1 cellular context compared by ENCODE assay signal in genomic region chr1:228226956-228227791, GRCh38.
TF ChIP-seq lines count a peak whose summit lies in the region.

No MANE protein-coding gene starts in this region.

TF ChIP-seq in HepG2, 621 proteins besides CTCF, POLR2A, EP300 and RAD21 (continued from another document):
- TF ChIP-seq THAP8 (CRISPR knock-in tag; IDR thresholded peaks at IDR 0.05; ENCODE audit: borderline replicate concordance) (no peak), ZFX (CRISPR knock-in tag; IDR thresholded peaks at IDR 0.05; ENCODE audit: low read depth) (no peak), SOX5 (CRISPR knock-in tag; IDR thresholded peaks at IDR 0.05; ENCODE audit: borderline replicate concordance) (no peak), XBP1 (CRISPR knock-in tag; IDR thresholded peaks at IDR 0.05) (no peak), ZNF460 (CRISPR knock-in tag; IDR thresholded peaks at IDR 0.05; ENCODE audit: borderline replicate concordance) (no peak), KMT2A (CRISPR knock-in tag; IDR thresholded peaks at IDR 0.05) (no peak), FLYWCH1 (CRISPR knock-in tag; IDR thresholded peaks at IDR 0.05) (no peak), AKAP8 (CRISPR knock-in tag; IDR thresholded peaks at IDR 0.05) (no peak), TBX3 (IDR thresholded peaks at IDR 0.05; ENCODE audit: borderline replicate concordance) (0 out of 2 replicates have a peak, but pooled peaks have one; percentile 17), ESRRA (CRISPR knock-in tag; IDR thresholded peaks at IDR 0.05; ENCODE audit: low read depth) (no peak), ZNF350 (CRISPR knock-in tag; IDR thresholded peaks at IDR 0.05; ENCODE audit: borderline replicate concordance, low read depth) (0 out of 2 replicates have a peak, but pooled peaks have one; percentile 62), TEAD3 (CRISPR knock-in tag; optimal IDR thresholded peaks at IDR 0.05; ENCODE audit: borderline replicate concordance) (peak; percentile 9), ETS1 (CRISPR knock-in tag; IDR thresholded peaks at IDR 0.05) (no peak), CCDC6 (CRISPR knock-in tag; IDR thresholded peaks at IDR 0.05) (no peak), ZFP62 (CRISPR knock-in tag; IDR thresholded peaks at IDR 0.05) (no peak), ZFP91 (CRISPR knock-in tag; IDR thresholded peaks at IDR 0.05; ENCODE audit: borderline replicate concordance) (peak; percentile 28; the same call in 1 of the 2 replicates), CERS6 (CRISPR knock-in tag; IDR thresholded peaks at IDR 0.05) (no peak), E2F1 (CRISPR knock-in tag; IDR thresholded peaks at IDR 0.05) (no peak), ZC3H13 (CRISPR knock-in tag; IDR thresholded peaks at IDR 0.05) (no peak), SALL1 (CRISPR knock-in tag; IDR thresholded peaks at IDR 0.05) (peak; percentile 28; the same call in 1 of the 2 replicates), BRCA1 (CRISPR knock-in tag; IDR thresholded peaks at IDR 0.05) (no peak), SCMH1 (CRISPR knock-in tag; IDR thresholded peaks at IDR 0.05; ENCODE audit: borderline replicate concordance) (no peak), STAG1 (CRISPR knock-in tag; IDR thresholded peaks at IDR 0.05) (peak; percentile 45; the same call in 1 of the 2 replicates), RFXAP (CRISPR knock-in tag; IDR thresholded peaks at IDR 0.05; ENCODE audit: borderline replicate concordance) (no peak), DNMT1 (CRISPR knock-in tag; IDR thresholded peaks at IDR 0.05) (no peak)
